13 cellular contexts compared by ENCODE assay signal in genomic region chr14:34050606-34051005, GRCh38.
A peak's percentile ranks its signal among the peaks of the same experiment; 100 is the strongest.
DNase-seq lines count a peak whose midpoint lies in the region; ATAC-seq, FAIRE-seq and TF ChIP-seq lines count a peak whose summit lies in the region.
"Had no signal": no experiment of that assay in that cellular context is flagged by ENCODE, and none has a peak within 500 bp of the region (broad histone marks: within the 10 kb centered on the region; RNA-seq: fewer than 3 reads in every experiment).

No MANE protein-coding gene starts in this region.

- WGBS in HepG2 (ENCODE audit: low lambda C conversion rate), result 97% methylated on average over 1 of the region's 1 CpG
- WGBS in right lobe of liver (ENCODE audit: insufficient coverage, low coverage, low lambda C conversion rate, missing lambda C conversion rate), result 64% methylated on average over 1 of the region's 1 CpG

- H3K4me3 ChIP-seq in HepG2 (replicated peaks in 1 of 3; ENCODE audit: insufficient read depth in 1 of 3, low read depth in 2 of 3, low read length in 3 of 3) (no peak overlapping the region), right lobe of liver (no peak overlapping the region), Karpas-422 (ENCODE audit: low read length) (no peak overlapping the region)

- H3K4me2 ChIP-seq in HepG2 (ENCODE audit: low read depth, low read length) (no peak overlapping the region), Karpas-422 (ENCODE audit: low read depth, low read length, poor library complexity, severe bottlenecking) (no peak overlapping the region)

- TF ChIP-seq RAD21 in HepG2 (CRISPR knock-in tag; IDR thresholded peaks at IDR 0.05), result no peak

- H3K9me2 ChIP-seq in Karpas-422 (replicated peaks; ENCODE audit: insufficient read depth, low read length), result no peaks in the 10 kb centered on the region

- H3K9me3 ChIP-seq in HepG2 (ENCODE audit: low read length) (no peaks in the 10 kb centered on the region), right lobe of liver (no peaks in the 10 kb centered on the region), Karpas-422 (ENCODE audit: low read length) (no peaks in the 10 kb centered on the region)

- no peak for TF ChIP-seq POLR2A in HepG2 (IDR thresholded peaks at IDR 0.05; ENCODE audit: insufficient read depth in 1 of 2, low read depth in 2 of 2, low read length in 2 of 2)
- no peak for TF ChIP-seq POLR2A in right lobe of liver (IDR thresholded peaks at IDR 0.05)

- intact Hi-C loops in HepG2 (cut with micrococcal nuclease; ENCODE audit: unreplicated experiment), result no loop called here
- intact Hi-C loops in right lobe of liver (cut with DNase I), result no loop called here

- H2AFZ ChIP-seq in HepG2 (ENCODE audit: low read length), result no peak overlapping the region
- no peak overlapping the region for H2AFZ ChIP-seq in Karpas-422 (ENCODE audit: low read length)

- TF ChIP-seq EP300 in HepG2 (IDR thresholded peaks at IDR 0.05; ENCODE audit: low read depth in 2 of 2, low read length in 2 of 2), result no peak
- TF ChIP-seq EP300 in HepG2 (CRISPR knock-in tag; IDR thresholded peaks at IDR 0.05; ENCODE audit: borderline replicate concordance), result no peak

- POLR2A ChIA-PET in HepG2 (lab: Yijun Ruan, JAX), result interaction anchor here (1.1 to 1.3 kb wide), 2 partner anchors 12 to 26 kb away, joined by 3 read pairs; no protein-coding TSS in a partner anchor

- no peak for DNase-seq in HepG2 (ENCODE audit: low spot score)
- no peak for DNase-seq in right lobe of liver
- DNase-seq in RCC 7860 (ENCODE audit: low spot score), result peak; percentile 52
- DNase-seq in foreskin keratinocyte, result peak in 1 of 2 donors; percentile 80
- no peak for DNase-seq in H4 (ENCODE audit: low spot score)
- DNase-seq in Karpas-422, result no peak
- no peak for DNase-seq in dermis blood vessel endothelial cell
- DNase-seq: DMS 273 treated with DMSO at 0.1 percent for 48 hours; NCI-H1694; NCI-H69; NK-92 treated with Interleukin-12 subunit alpha and Interleukin-12 subunit beta, amount 100 ng/mL, for 24 hours; OCI-M1 had no signal

- H3K36me3 ChIP-seq in HepG2 (replicated peaks in 1 of 2; ENCODE audit: control insufficient read depth in 1 of 2, insufficient read depth in 2 of 2, low read length in 2 of 2) (no peaks in the 10 kb centered on the region), right lobe of liver (no peaks in the 10 kb centered on the region), Karpas-422 (ENCODE audit: insufficient read depth, low read length) (no peaks in the 10 kb centered on the region)

- in situ Hi-C loops in HepG2 (cut with HindIII; ENCODE audit: extremely low pct_ligation_motif_present, low pct_unique_long_range_greater_than_20kb), result no loop called here

- H3K27ac ChIP-seq in HepG2 (ENCODE audit: extremely low read length, insufficient read depth, low read length) (no peak overlapping the region), right lobe of liver (no peak overlapping the region), foreskin keratinocyte (no peak overlapping the region), Karpas-422 (ENCODE audit: low read length) (no peak overlapping the region)

- no peak for TF ChIP-seq CTCF in HepG2 (CRISPR knock-in tag; IDR thresholded peaks at IDR 0.05)
- no peak for TF ChIP-seq CTCF in right lobe of liver (IDR thresholded peaks at IDR 0.05)
- TF ChIP-seq CTCF in foreskin keratinocyte (conservative IDR thresholded peaks at IDR 0.05), result no peak

- FAIRE-seq in HepG2 (lab: Jason Lieb, UNC) (no peak), RCC 7860 (lab: Jason Lieb, UNC) (no peak)

- ATAC-seq in HepG2 (no peak), right lobe of liver (no peak), foreskin keratinocyte (peak; percentile 35), HG03442 (IDR thresholded peaks at IDR 0.05; ENCODE audit: unreplicated experiment) (no peak)

- CTCF ChIA-PET in HepG2 (lab: Yijun Ruan, JAX; ENCODE audit: low intra/inter-chr PET ratio, low total read pairs), result no interaction called here

- H3K79me2 ChIP-seq in HepG2 (ENCODE audit: insufficient read depth, low read length) (no peaks in the 10 kb centered on the region), Karpas-422 (ENCODE audit: low read length) (no peaks in the 10 kb centered on the region)

- BruUV-seq in HepG2 (replicated peaks; lab: Mats Ljungman, UMichigan), result no TSS peak

- H3K4me1 ChIP-seq in HepG2 (ENCODE audit: insufficient read depth, low read length) (peaks cover 77% of the 10 kb centered on the region), right lobe of liver (no peaks in the 10 kb centered on the region), foreskin keratinocyte (peaks cover 9% of the 10 kb centered on the region), Karpas-422 (ENCODE audit: low read length) (no peaks in the 10 kb centered on the region)

- H3K27me3 ChIP-seq in HepG2 (ENCODE audit: control insufficient read depth in 1 of 2, insufficient read depth in 2 of 2, low read length in 2 of 2) (peaks cover 0 to 2% of the 10 kb centered on the region in 2 experiments; a peak in 1 of 5 replicates), right lobe of liver (no peaks in the 10 kb centered on the region), foreskin keratinocyte (no peaks in the 10 kb centered on the region), Karpas-422 (ENCODE audit: low read length) (no peaks in the 10 kb centered on the region)

- H4K20me1 ChIP-seq in HepG2 (ENCODE audit: insufficient read depth, low read length) (no peaks in the 10 kb centered on the region), Karpas-422 (ENCODE audit: insufficient read depth, low read depth, low read length) (no peaks in the 10 kb centered on the region)

- H3K9ac ChIP-seq in HepG2 (ENCODE audit: insufficient read depth, low read depth, low read length) (no peak overlapping the region), Karpas-422 (ENCODE audit: low read length) (no peak overlapping the region)

TF ChIP-seq in HepG2, 621 proteins besides CTCF, POLR2A, EP300 and RAD21:
- TF ChIP-seq TEAD3 (CRISPR knock-in tag; optimal IDR thresholded peaks at IDR 0.05; ENCODE audit: borderline replicate concordance) (peak; percentile 18), MYC (CRISPR knock-in tag; IDR thresholded peaks at IDR 0.05; ENCODE audit: borderline replicate concordance) (no peak)
